8 cellular contexts compared by ENCODE assay signal in genomic region chr20:50193169-50193850, GRCh38. TPM values are rescaled to one million over a fixed set of nuclear protein-coding genes. Genes with fewer than 3 reads are reported as not detected.
DNase-seq lines count a peak whose midpoint lies in the region; ATAC-seq and TF ChIP-seq lines count a peak whose summit lies in the region.

No MANE protein-coding gene starts in this region.

- H3K4me3 ChIP-seq in BLaER1: peak overlapping the region; percentile 88
- H3K4me3 ChIP-seq in colonic mucosa: peak overlapping the region; percentile 85

- DNase-seq in LHCN-M2 (ENCODE audit: low read depth): peak; percentile 62
- DNase-seq in colonic mucosa: no peak
- DNase-seq in myocyte (ENCODE audit: low read depth): peak; percentile 57
- no peak for DNase-seq in HuH-7.5 (ENCODE audit: low spot score)

- H3K36me3 ChIP-seq in BLaER1 (peaks cover 8% of the 10 kb centered on the region; the same call in 1 of the 2 replicates), colonic mucosa (no peaks in the 10 kb centered on the region)

- H3K4me1 ChIP-seq in BLaER1 (peaks cover 20% of the 10 kb centered on the region), colonic mucosa (no peaks in the 10 kb centered on the region)

- no peak for TF ChIP-seq CTCF in colonic mucosa (IDR thresholded peaks at IDR 0.05)

- ATAC-seq in HG03159 (IDR thresholded peaks at IDR 0.05; ENCODE audit: unreplicated experiment) (no peak), HG03139 (IDR thresholded peaks at IDR 0.05; ENCODE audit: unreplicated experiment) (no peak), GM18519 (IDR thresholded peaks at IDR 0.05; ENCODE audit: low FRiP score, unreplicated experiment) (no peak)

- H3K4me2 ChIP-seq in BLaER1: peak overlapping the region; percentile 97

- H3K27ac ChIP-seq in BLaER1 (peak overlapping the region; percentile 91), colonic mucosa (peak overlapping the region; percentile 99)

- H3K27me3 ChIP-seq in BLaER1 (no peaks in the 10 kb centered on the region), colonic mucosa (no peaks in the 10 kb centered on the region)

- H3K9ac ChIP-seq in BLaER1: peak overlapping the region; percentile 94
- peak overlapping the region; percentile 75 to 86 for H3K9ac ChIP-seq in colonic mucosa (ENCODE audit: low read depth in 2 of 2, low read length in 2 of 2)

- H4K20me1 ChIP-seq in BLaER1: peaks cover 29% of the 10 kb centered on the region

- H3K9me3 ChIP-seq in BLaER1 (no peaks in the 10 kb centered on the region), colonic mucosa (no peaks in the 10 kb centered on the region)

- intact Hi-C loops in colonic mucosa (cut with DNase I): loop anchor here (10.0 kb wide), 1 partner anchor 161 kb away; no protein-coding TSS in a partner anchor

RNA-seq across cellular contexts. Expression of gene CEBPB, which starts 2.7 kb away (rescaled TPM):
- total RNA-seq in LHCN-M2 (2014; rRNA removed) (54.9 and 59.3 TPM in 2 replicates), colonic mucosa (10 to 100 TPM; 32.0 to 34.0 TPM), myocyte (29.6 and 31.3 TPM in 2 replicates)
- polyA plus RNA-seq in LHCN-M2 (2012): 13.4 TPM
- 27.8 TPM for polyA plus RNA-seq in myocyte (2012)

RNA-seq across cellular contexts. Expression of gene PEDS1, which starts 39.8 kb away (rescaled TPM):
- 25.8 and 37.7 TPM in 2 replicates for total RNA-seq in LHCN-M2 (2014; rRNA removed)
- polyA plus RNA-seq in LHCN-M2 (2012): 23.8 TPM
- total RNA-seq in colonic mucosa: 10 to 100 TPM; 23.1 to 29.1 TPM
- total RNA-seq in myocyte: 51.8 and 56.6 TPM in 2 replicates
- 45.2 TPM for polyA plus RNA-seq in myocyte (2012)

Comparison
In these comparisons a context has a peak if more than half of its experiments do, and no peak if none do; other contexts are left out.
1. DNase-seq: peak in LHCN-M2 (single experiment) and myocyte (single experiment); none in colonic mucosa (single experiment) and HuH-7.5 (single experiment).